In genomic region chr1:111221276-111221632, GRCh38 we compare ENCODE assay signal across 11 cellular contexts. TPM values are rescaled to one million over a fixed set of nuclear protein-coding genes. Genes with fewer than 3 reads are reported as not detected.
DNase-seq lines count a peak whose midpoint lies in the region; ATAC-seq and TF ChIP-seq lines count a peak whose summit lies in the region.
"Had no signal": no experiment of that assay in that cellular context is flagged by ENCODE, and none has a peak within 500 bp of the region (broad histone marks: within the 10 kb centered on the region; RNA-seq: fewer than 3 reads in every experiment).

No MANE protein-coding gene starts in this region.

- peak overlapping the region; percentile 36; the same call in 1 of the 2 replicates for H3K4me3 ChIP-seq in Karpas-422 (ENCODE audit: low read length)

- H2AFZ ChIP-seq in Karpas-422 (ENCODE audit: low read length), result 0 out of 2 replicates have a peak overlapping the region, but pooled peaks have one; percentile 63

- H3K36me3 ChIP-seq in Karpas-422 (ENCODE audit: insufficient read depth, low read length), result no peaks in the 10 kb centered on the region

- no peak for DNase-seq in T-helper 1 cell
- no peak for DNase-seq in Karpas-422
- DNase-seq in activated CD8-positive, alpha-beta T cell treated with anti-CD3 and anti-CD28 coated beads for 36 hours, result no peak
- no peak for DNase-seq in natural killer cell
- no peak for DNase-seq in foreskin melanocyte
- no peak for DNase-seq in middle frontal gyrus (ENCODE audit: extremely low spot score, low spot score)
- DNase-seq: 8988T, NCI-H187 had no signal

- peak overlapping the region; percentile 94 for H3K27ac Mint-ChIP-seq in T-helper 1 cell treated with Interleukin-12 subunit alpha and Interleukin-12 subunit beta and Interleukin-4 antibody, amounts not matched to agents 30 μg/mL and 1 μg/mL, for 36 hours
- peak overlapping the region; percentile 93 for H3K27ac Mint-ChIP-seq in activated CD8-positive, alpha-beta T cell treated with anti-CD3 and anti-CD28 coated beads for 36 hours
- peak overlapping the region; percentile 94 to 95 for H3K27ac Mint-ChIP-seq in natural killer cell

- H3K79me2 ChIP-seq in Karpas-422 (ENCODE audit: low read length), result no peaks in the 10 kb centered on the region

- H3K4me2 ChIP-seq in Karpas-422 (ENCODE audit: low read depth, low read length, poor library complexity, severe bottlenecking), result peak overlapping the region; percentile 53

- H3K36me3 Mint-ChIP-seq in T-helper 1 cell treated with Interleukin-12 subunit alpha and Interleukin-12 subunit beta and Interleukin-4 antibody, amounts not matched to agents 30 μg/mL and 1 μg/mL, for 36 hours (ENCODE audit: low read depth), result peaks cover 8% of the 10 kb centered on the region
- H3K36me3 Mint-ChIP-seq in activated CD8-positive, alpha-beta T cell treated with anti-CD3 and anti-CD28 coated beads for 36 hours (ENCODE audit: low read depth), result peaks cover 5% of the 10 kb centered on the region
- H3K36me3 Mint-ChIP-seq in natural killer cell, result no peaks in the 10 kb centered on the region

- H3K9ac ChIP-seq in Karpas-422 (ENCODE audit: low read length), result peak overlapping the region; percentile 46

- POLR2A ChIA-PET in activated CD8-positive, alpha-beta T cell treated with anti-CD3 and anti-CD28 coated beads for 36 hours (lab: Charles Lee), result interaction anchor here (0.6 to 10.3 kb wide), 10 partner anchors 12 to 346 kb away, joined by 3 to 245 read pairs (median 5); partner anchors contain the start of genes CEPT1, DENND2D and DRAM2

- no peaks in the 10 kb centered on the region for H3K9me2 ChIP-seq in Karpas-422 (replicated peaks; ENCODE audit: insufficient read depth, low read length)

- CTCF ChIA-PET in activated CD8-positive, alpha-beta T cell treated with anti-CD3 and anti-CD28 coated beads for 36 hours (lab: Charles Lee), result interaction anchor here (0.6 to 10.3 kb wide), 13 partner anchors 14 to 287 kb away, joined by 3 to 150 read pairs (median 3); partner anchors contain the start of genes CEPT1, DENND2D and DRAM2

- no peaks in the 10 kb centered on the region for H3K27me3 Mint-ChIP-seq in T-helper 1 cell treated with Interleukin-12 subunit alpha and Interleukin-12 subunit beta and Interleukin-4 antibody, amounts not matched to agents 30 μg/mL and 1 μg/mL, for 36 hours (ENCODE audit: low read depth)
- no peaks in the 10 kb centered on the region for H3K27me3 Mint-ChIP-seq in activated CD8-positive, alpha-beta T cell treated with anti-CD3 and anti-CD28 coated beads for 36 hours
- H3K27me3 Mint-ChIP-seq in natural killer cell (ENCODE audit: low read depth in 2 of 2), result peaks cover 0 to 2% of the 10 kb centered on the region in 2 donors

- intact Hi-C loops in activated CD8-positive, alpha-beta T cell treated with anti-CD3 and anti-CD28 coated beads for 36 hours (cut with micrococcal nuclease), result no loop called here
- intact Hi-C loops in natural killer cell (cut with micrococcal nuclease), result loop anchor here (5.0 kb wide), 1 partner anchor 349 kb away; the partner anchor contains the start of gene CD53

- H3K27me3 ChIP-seq in Karpas-422 (ENCODE audit: low read length), result no peaks in the 10 kb centered on the region

- peaks cover 82% of the 10 kb centered on the region for H3K4me1 Mint-ChIP-seq in T-helper 1 cell treated with Interleukin-12 subunit alpha and Interleukin-12 subunit beta and Interleukin-4 antibody, amounts not matched to agents 30 μg/mL and 1 μg/mL, for 36 hours (ENCODE audit: low read depth)
- H3K4me1 Mint-ChIP-seq in activated CD8-positive, alpha-beta T cell treated with anti-CD3 and anti-CD28 coated beads for 36 hours (ENCODE audit: low read depth), result peaks cover 89% of the 10 kb centered on the region
- H3K4me1 Mint-ChIP-seq in natural killer cell, result peaks cover 90 to 93% of the 10 kb centered on the region in 2 donors

- H4K20me1 ChIP-seq in Karpas-422 (ENCODE audit: insufficient read depth, low read depth, low read length), result no peaks in the 10 kb centered on the region

- ATAC-seq in activated CD8-positive, alpha-beta T cell treated with anti-CD3 and anti-CD28 coated beads for 36 hours, result no peak
- peak in 1 of 3 donors; percentile 1 for ATAC-seq in natural killer cell
- ATAC-seq in HG03159 (IDR thresholded peaks at IDR 0.05; ENCODE audit: unreplicated experiment), result no peak

- peak overlapping the region; percentile 96 for H3K27ac ChIP-seq in Karpas-422 (ENCODE audit: low read length)

- H3K4me1 ChIP-seq in Karpas-422 (ENCODE audit: low read length), result peaks cover 72% of the 10 kb centered on the region

- peaks cover 4% of the 10 kb centered on the region for H3K9me3 Mint-ChIP-seq in T-helper 1 cell treated with Interleukin-12 subunit alpha and Interleukin-12 subunit beta and Interleukin-4 antibody, amounts not matched to agents 30 μg/mL and 1 μg/mL, for 36 hours
- peaks cover 8% of the 10 kb centered on the region for H3K9me3 Mint-ChIP-seq in activated CD8-positive, alpha-beta T cell treated with anti-CD3 and anti-CD28 coated beads for 36 hours
- no peaks in the 10 kb centered on the region for H3K9me3 Mint-ChIP-seq in natural killer cell

- no peaks in the 10 kb centered on the region for H3K9me3 ChIP-seq in Karpas-422 (ENCODE audit: low read length)

- H3K4me3 Mint-ChIP-seq in T-helper 1 cell treated with Interleukin-12 subunit alpha and Interleukin-12 subunit beta and Interleukin-4 antibody, amounts not matched to agents 30 μg/mL and 1 μg/mL, for 36 hours, result peak overlapping the region; percentile 83
- peak overlapping the region; percentile 64 for H3K4me3 Mint-ChIP-seq in activated CD8-positive, alpha-beta T cell treated with anti-CD3 and anti-CD28 coated beads for 36 hours
- H3K4me3 Mint-ChIP-seq in natural killer cell, result peak overlapping the region; percentile 86

- no peak for TF ChIP-seq CTCF in activated CD8-positive, alpha-beta T cell treated with anti-CD3 and anti-CD28 coated beads for 36 hours (IDR thresholded peaks at IDR 0.05)
- TF ChIP-seq CTCF in natural killer cell (IDR thresholded peaks at IDR 0.05), result no peak

RNA-seq across cellular contexts. Expression of gene CHI3L2, which starts 6.3 kb away (rescaled TPM):
- total RNA-seq in Karpas-422 (2014; rRNA removed; shearing (Covaris generic); ENCODE audit: low replicate concordance), result not detected in 2 replicates
- 10 to 100 TPM in 1 of 2 experiments, 1 to 10 TPM in 1; 9.2 to 10.4 TPM for total RNA-seq in activated CD8-positive, alpha-beta T cell treated with anti-CD3 and anti-CD28 coated beads for 36 hours
- total RNA-seq in natural killer cell, result 10 to 100 TPM; 13.5 to 21.1 (median 17.0) TPM
- total RNA-seq: glomerular endothelial cell had no signal

RNA-seq across cellular contexts. Expression of gene DENND2D, which starts 20.8 kb away (rescaled TPM):
- total RNA-seq in Karpas-422 (2014; rRNA removed; shearing (Covaris generic); ENCODE audit: low replicate concordance), result 80.2 and 90.9 TPM in 2 replicates
- 100 to 1,000 TPM; 201 to 208 TPM for total RNA-seq in activated CD8-positive, alpha-beta T cell treated with anti-CD3 and anti-CD28 coated beads for 36 hours
- 100 to 1,000 TPM; 203 to 297 (median 203) TPM for total RNA-seq in natural killer cell
